9 cellular contexts compared by ENCODE assay signal in genomic region chr12:89389755-89390661, GRCh38. TPM values are rescaled to one million over a fixed set of nuclear protein-coding genes. Genes with fewer than 3 reads are reported as not detected.
A peak's percentile ranks its signal among the peaks of the same experiment; 100 is the strongest.
DNase-seq lines count a peak whose midpoint lies in the region; ATAC-seq and TF ChIP-seq lines count a peak whose summit lies in the region.
"Had no signal": no experiment of that assay in that cellular context is flagged by ENCODE, and none has a peak within 500 bp of the region (broad histone marks: within the 10 kb centered on the region; RNA-seq: fewer than 3 reads in every experiment).

No MANE protein-coding gene starts in this region.

- H3K4me3 ChIP-seq in brain microvascular endothelial cell (ENCODE audit: low read depth, low read length), result no peak overlapping the region

- peaks cover 12 to 22% (median 19%) of the 10 kb centered on the region in 3 donors for H3K4me1 Mint-ChIP-seq in naive B cell

- H3K27ac Mint-ChIP-seq in naive B cell, result peak overlapping the region in 1 of 6 donors; percentile 13

- peak overlapping the region in 5 of 8 donors; percentile 7 to 42 (median 26) for H3K4me3 Mint-ChIP-seq in naive B cell

- CTCF ChIA-PET in RWPE1 (lab: Yijun Ruan, JAX), result interaction anchor here (0.7 kb wide), 1 partner anchor 1153 kb away, joined by 6 read pairs; no protein-coding TSS in a partner anchor

- no peaks in the 10 kb centered on the region for H3K36me3 ChIP-seq in brain microvascular endothelial cell (replicated peaks)

- H3K27me3 ChIP-seq in brain microvascular endothelial cell (replicated peaks), result no peaks in the 10 kb centered on the region

- no peaks in the 10 kb centered on the region for H3K27me3 Mint-ChIP-seq in naive B cell

- H3K36me3 Mint-ChIP-seq in naive B cell, result no peaks in the 10 kb centered on the region

- TF ChIP-seq CTCF in brain microvascular endothelial cell (IDR thresholded peaks at IDR 0.05; ENCODE audit: low read depth, low read length, missing control alignments) (no peak), RWPE1 (conservative IDR thresholded peaks at IDR 0.05; ENCODE audit: low read depth) (no peak)

- peak; percentile 8 for DNase-seq in EL
- DNase-seq in brain microvascular endothelial cell, result peak; percentile 40
- no peak for DNase-seq in naive B cell
- no peak for DNase-seq in NCI-H1694 treated with DMSO at 0.1 percent for 48 hours (lab: John Stamatoyannopoulos, UW)
- DNase-seq in SW 1271 (lab: John Stamatoyannopoulos, UW), result no peak
- no peak for DNase-seq in NCI-H128 (lab: John Stamatoyannopoulos, UW; ENCODE audit: unreplicated experiment)
- DNase-seq in RWPE1 (ENCODE audit: low spot score), result no peak

- in situ Hi-C loops in brain microvascular endothelial cell (cut with HindIII; ENCODE audit: low pct_ligation_motif_present, low sequenced_read_pairs), result no loop called here

- H3K27ac ChIP-seq in brain microvascular endothelial cell (peak overlapping the region; percentile 48), RWPE1 (no peak overlapping the region)
- H3K27ac ChIP-seq: KMS-11 had no signal

- POLR2A ChIA-PET in RWPE1 (lab: Yijun Ruan, JAX; ENCODE audit: low non-redundant PET), result no interaction called here

- H3K9me3 Mint-ChIP-seq in naive B cell, result no peaks in the 10 kb centered on the region

- ATAC-seq in HG02798 (IDR thresholded peaks at IDR 0.05; ENCODE audit: poor library complexity, unreplicated experiment) (peak; percentile 39), naive B cell (ENCODE audit: low read depth in 2 of 2) (peak; percentile 48 to 63)

RNA-seq across cellular contexts. Expression of gene DUSP6, which starts 37.7 kb away (rescaled TPM):
- 10 to 100 TPM; 23.1 to 63.0 (median 35.7) TPM for polyA plus RNA-seq in naive B cell (ENCODE audit: low read depth in 6 of 6)

Comparison
In these comparisons a context has a peak if more than half of its experiments do, and no peak if none do; other contexts are left out.
1. DNase-seq: peak in EL (single experiment) and brain microvascular endothelial cell (single experiment); none in naive B cell (single experiment), NCI-H1694 treated with DMSO at 0.1 percent for 48 hours (single experiment), SW 1271 (0 of 2), NCI-H128 (single experiment) and RWPE1 (single experiment).